23 cellular contexts compared by ENCODE assay signal in the genomic region with DNA sequence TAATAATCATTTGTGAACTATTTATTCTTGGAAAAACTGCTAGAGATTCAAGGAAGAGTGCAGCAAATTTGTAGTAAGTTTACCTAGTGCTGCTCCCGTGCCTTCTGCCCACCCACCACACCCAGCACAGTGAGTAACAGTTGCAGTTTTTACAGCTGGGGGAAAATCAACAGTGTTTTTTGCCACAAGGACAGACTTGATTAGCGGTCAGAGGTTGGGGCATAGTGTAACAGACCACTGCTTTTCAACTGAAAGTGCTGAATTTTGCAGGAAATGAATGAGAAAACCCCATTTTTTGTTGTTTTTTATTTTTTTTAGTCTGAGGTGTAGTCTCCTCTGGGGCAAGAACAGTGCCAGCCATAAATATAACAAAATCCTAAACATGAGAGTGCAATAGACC. TPM values are rescaled to one million over a fixed set of nuclear protein-coding genes. Genes with fewer than 3 reads are reported as not detected.
A peak's percentile ranks its signal among the peaks of the same experiment; 100 is the strongest.
DNase-seq lines count a peak whose midpoint lies in the region; ATAC-seq, FAIRE-seq and TF ChIP-seq lines count a peak whose summit lies in the region.
"Had no signal": no experiment of that assay in that cellular context is flagged by ENCODE, and none has a peak within 500 bp of the region (broad histone marks: within the 10 kb centered on the region; RNA-seq: fewer than 3 reads in every experiment).

No MANE protein-coding gene starts in this region.

- H2AFZ ChIP-seq in GM23338, result peak overlapping the region; percentile 66; the same call in 1 of the 2 replicates
- no peak overlapping the region for H2AFZ ChIP-seq in PC-3 (ENCODE audit: low read length)

- H3K4me2 ChIP-seq in A549 (peak overlapping the region; percentile 7; the same call in 1 of the 3 replicates), GM23338 (no peak overlapping the region), PC-3 (ENCODE audit: low read length) (peak overlapping the region; percentile 79)

- no peak for TF ChIP-seq EP300 in A549 (IDR thresholded peaks at IDR 0.05)

- H3K9me2 ChIP-seq in GM23338 (ENCODE audit: insufficient read depth) (no peaks in the 10 kb centered on the region), PC-3 (replicated peaks; ENCODE audit: low read length) (no peaks in the 10 kb centered on the region)

- no peak overlapping the region for H3K4me3 Mint-ChIP-seq in GM23338

- H4K20me1 ChIP-seq in GM23338 (replicated peaks; ENCODE audit: insufficient read depth) (no peaks in the 10 kb centered on the region), PC-3 (ENCODE audit: low read length) (no peaks in the 10 kb centered on the region)

- H3K36me3 Mint-ChIP-seq in GM23338 (ENCODE audit: low read depth), result no peaks in the 10 kb centered on the region

- TF ChIP-seq CTCF in A549 (IDR thresholded peaks at IDR 0.05) (no peak), GM23338 (conservative IDR thresholded peaks at IDR 0.05; ENCODE audit: low read depth in 2 of 2) (no peak), PC-3 (conservative IDR thresholded peaks at IDR 0.05; ENCODE audit: low read depth, low read length) (no peak)

- H3K4me1 Mint-ChIP-seq in GM23338, result peaks cover 5% of the 10 kb centered on the region

- H3F3A ChIP-seq in GM23338 (replicated peaks; ENCODE audit: low read depth) (no peaks in the 10 kb centered on the region), PC-3 (ENCODE audit: low read length, unreplicated experiment) (no peaks in the 10 kb centered on the region)

- H3K4me3 ChIP-seq in A549 (no peak overlapping the region), GM23338 (no peak overlapping the region), PC-3 (ENCODE audit: low read length) (peak overlapping the region; percentile 60)
- H3K4me3 ChIP-seq: esophagus squamous epithelium, left ventricle myocardium inferior had no signal

- no peaks in the 10 kb centered on the region for H3K36me3 ChIP-seq in GM23338 (ENCODE audit: insufficient read depth)
- H3K36me3 ChIP-seq in PC-3 (ENCODE audit: low read depth, low read length), result no peaks in the 10 kb centered on the region
- H3K36me3 ChIP-seq: esophagus squamous epithelium, left ventricle myocardium inferior had no signal

- no peak for FAIRE-seq in A549 (lab: Jason Lieb, UNC)
- FAIRE-seq: RCC 7860 had no signal

- H3K27me3 Mint-ChIP-seq in GM23338 (ENCODE audit: insufficient read depth, low read depth, poor library complexity), result no peaks in the 10 kb centered on the region

- peaks cover 22% of the 10 kb centered on the region for H3K4me1 ChIP-seq in A549
- H3K4me1 ChIP-seq in GM23338 (ENCODE audit: insufficient read depth), result peaks cover 3% of the 10 kb centered on the region; the same call in 1 of the 2 replicates
- peaks cover 50% of the 10 kb centered on the region for H3K4me1 ChIP-seq in PC-3 (ENCODE audit: insufficient read depth, low read length)

- H3K79me2 ChIP-seq in GM23338 (replicated peaks; ENCODE audit: insufficient read depth) (no peaks in the 10 kb centered on the region), PC-3 (ENCODE audit: low read length) (no peaks in the 10 kb centered on the region)

- TF ChIP-seq POLR2A in A549 (IDR thresholded peaks at IDR 0.05; ENCODE audit: low read length), result no peak

- WGBS in A549 (ENCODE audit: missing lambda C conversion rate), result 68% methylated on average over 2 of the region's 2 CpGs

- POLR2A ChIA-PET in A549 (lab: Yijun Ruan, JAX), result no interaction called here
- POLR2A ChIA-PET in PC-3 (lab: Charles Lee; ENCODE audit: unreplicated experiment), result interaction anchor here (0.6 kb wide), 1 partner anchor 23 kb away, joined by 5 read pairs; a partner anchor contains a TSS

- DNase-seq in A549 (ENCODE audit: low read depth in 1 of 2, low spot score in 1 of 2) (no peak), GM23338 (ENCODE audit: low spot score) (no peak), PC-3 (peak; percentile 19), left colon (no peak), head of caudate nucleus (no peak), hippocampal formation (lab: John Stamatoyannopoulos, UW) (no peak)
- no peak for DNase-seq in activated effector memory CD4-positive, alpha-beta T cell treated with Interleukin-2 at 50 U/mL for 16 hours
- DNase-seq: activated gamma-delta T cell; anterior cingulate cortex; caudate nucleus; DMS153; effector CD4-positive, alpha-beta T cell; esophagus squamous epithelium; KBM-7; left ventricle myocardium inferior; NCI-H1417; NCI-H2171; NCI-H774; retina had no signal

- H3K9me3 ChIP-seq in A549, result no peaks in the 10 kb centered on the region
- H3K9me3 ChIP-seq in PC-3 (ENCODE audit: low read length), result no peaks in the 10 kb centered on the region
- H3K9me3 ChIP-seq: esophagus squamous epithelium, left ventricle myocardium inferior had no signal

- CTCF ChIA-PET in A549 (lab: Yijun Ruan, JAX), result interaction anchor here (0.6 kb wide), 1 partner anchor 255 kb away, joined by 4 read pairs; no protein-coding TSS in a partner anchor
- CTCF ChIA-PET in PC-3 (lab: Charles Lee), result interaction anchor here (0.6 to 1.8 kb wide), 2 partner anchors 30 to 221 kb away, joined by 5 to 6 read pairs; no protein-coding TSS in a partner anchor

- H3K27me3 ChIP-seq in GM23338 (ENCODE audit: insufficient read depth), result no peaks in the 10 kb centered on the region
- no peaks in the 10 kb centered on the region for H3K27me3 ChIP-seq in PC-3 (ENCODE audit: low read length)
- H3K27me3 ChIP-seq: esophagus squamous epithelium had no signal

- H3K9ac ChIP-seq in PC-3 (ENCODE audit: low read length), result no peak overlapping the region

- ATAC-seq in A549 (no peak), GM23338 (no peak), PC-3 (no peak), left colon (peak; percentile 44), HG03442 (IDR thresholded peaks at IDR 0.05; ENCODE audit: unreplicated experiment) (no peak)
- ATAC-seq: activated CD4-positive, CD25-positive, alpha-beta regulatory T cell treated with anti-CD3 and anti-CD28 coated beads, Interleukin-2, amount 50 U/mL, for 24 hours had no signal

- 0 out of 6 replicates have a peak overlapping the region, but pooled peaks of 1 of the 2 experiments have one; percentile 0 for H3K27ac ChIP-seq in A549
- H3K27ac ChIP-seq in GM23338 (ENCODE audit: low read depth), result no peak overlapping the region
- no peak overlapping the region for H3K27ac ChIP-seq in PC-3 (ENCODE audit: low read length)
- H3K27ac ChIP-seq: esophagus squamous epithelium, left ventricle myocardium inferior had no signal

- H3K9me3 Mint-ChIP-seq in GM23338, result no peaks in the 10 kb centered on the region

- intact Hi-C loops in PC-3 (cut with micrococcal nuclease) (no loop called here), left colon (cut with DNase I, micrococcal nuclease) (no loop called here), head of caudate nucleus (cut with DNase I) (no loop called here)

- no TSS peak for BruUV-seq in PC-3 (replicated peaks; lab: Mats Ljungman, UMichigan)

- no peak for TF ChIP-seq RAD21 in A549 (conservative IDR thresholded peaks at IDR 0.05 in 1 of 2, IDR thresholded peaks at IDR 0.05 in 1 of 2)

- no peak overlapping the region for H3K27ac Mint-ChIP-seq in GM23338

RNA-seq across cellular contexts. Expression of a gene that starts 7.5 kb away (rescaled TPM):
- not detected in 2 replicates for polyA plus RNA-seq in A549 (2011; rRNA removed)
- polyA plus RNA-seq in A549 (2012; cell fraction: cytosol; rRNA removed), result not detected in 2 replicates
- not detected in 2 replicates for polyA plus RNA-seq in A549 (2012; cell fraction: nucleus; rRNA removed)
- not detected in 3 replicates for polyA plus RNA-seq in A549 (2017; fragmentation: RNase III; extraction: RNeasy Plus Mini Kit Qiagen cat#74134 plus additional on column Dnase treatment)
- polyA minus RNA-seq in A549 (2011; rRNA and poly(A)+ RNA removed), result not detected in 2 replicates
- not detected in 2 replicates for total RNA-seq in GM23338 (2014; rRNA removed; shearing (Covaris generic))
- polyA plus RNA-seq in GM23338 (2016; fragmentation: Nextera tagmentation; extraction: Ambion mirVana), result not detected in 2 replicates
- total RNA-seq in PC-3 (2014; rRNA removed), result not detected in 2 replicates
- total RNA-seq in left colon, result 1 to 10 TPM in 1 of 2 donors, under 1 TPM in 1; 0.92 to 1.9 TPM

RNA-seq across cellular contexts. Expression of a gene that starts 12.2 kb away (rescaled TPM):
- not detected in 2 replicates for polyA plus RNA-seq in A549 (2011; rRNA removed)
- not detected in 2 replicates for polyA plus RNA-seq in A549 (2012; cell fraction: cytosol; rRNA removed)
- polyA plus RNA-seq in A549 (2012; cell fraction: nucleus; rRNA removed), result not detected in 2 replicates
- polyA plus RNA-seq in A549 (2017; fragmentation: RNase III; extraction: RNeasy Plus Mini Kit Qiagen cat#74134 plus additional on column Dnase treatment), result not detected in 3 replicates
- polyA minus RNA-seq in A549 (2011; rRNA and poly(A)+ RNA removed), result not detected in 2 replicates
- not detected in 2 replicates for total RNA-seq in GM23338 (2014; rRNA removed; shearing (Covaris generic))
- not detected in 2 replicates for polyA plus RNA-seq in GM23338 (2016; fragmentation: Nextera tagmentation; extraction: Ambion mirVana)
- not detected in 2 replicates for total RNA-seq in PC-3 (2014; rRNA removed)
- under 1 TPM in 1 of 2 donors, not detected in 1; 0.46 TPM for total RNA-seq in left colon
- total RNA-seq: left ventricle myocardium inferior had no signal

RNA-seq across cellular contexts. Expression of a gene that starts 23.1 kb away (rescaled TPM):
- polyA plus RNA-seq in A549 (2011; rRNA removed) (0.10 TPM in 1 of 2 replicates, not detected in the other), A549 (2017; fragmentation: RNase III; extraction: RNeasy Plus Mini Kit Qiagen cat#74134 plus additional on column Dnase treatment) (not detected in 3 replicates), GM23338 (2016; fragmentation: Nextera tagmentation; extraction: Ambion mirVana) (not detected in 2 replicates)
- not detected in 2 replicates for polyA plus RNA-seq in A549 (2012; cell fraction: cytosol; rRNA removed)
- not detected in 2 replicates for polyA plus RNA-seq in A549 (2012; cell fraction: nucleus; rRNA removed)
- not detected in 2 replicates for polyA minus RNA-seq in A549 (2011; rRNA and poly(A)+ RNA removed)
- not detected in 2 replicates for total RNA-seq in GM23338 (2014; rRNA removed; shearing (Covaris generic))
- total RNA-seq in PC-3 (2014; rRNA removed) (not detected in 2 replicates), left colon (not detected)
- total RNA-seq: left ventricle myocardium inferior had no signal

RNA-seq across cellular contexts. Expression of a gene that starts 38.5 kb away (rescaled TPM):
- 0.52 and 0.83 TPM in 2 replicates for polyA plus RNA-seq in A549 (2011; rRNA removed)
- polyA plus RNA-seq in A549 (2012; cell fraction: cytosol; rRNA removed), result 0.06 TPM in 1 of 2 replicates, not detected in the other
- polyA plus RNA-seq in A549 (2012; cell fraction: nucleus; rRNA removed), result 0.07 TPM in 1 of 2 replicates, not detected in the other
- polyA plus RNA-seq in A549 (2017; fragmentation: RNase III; extraction: RNeasy Plus Mini Kit Qiagen cat#74134 plus additional on column Dnase treatment), result 0.25 to 0.42 TPM in 2 of 3 replicates, not detected in the other
- polyA minus RNA-seq in A549 (2011; rRNA and poly(A)+ RNA removed), result not detected in 2 replicates
- total RNA-seq in GM23338 (2014; rRNA removed; shearing (Covaris generic)), result not detected in 2 replicates
- polyA plus RNA-seq in GM23338 (2016; fragmentation: Nextera tagmentation; extraction: Ambion mirVana), result not detected in 2 replicates
- not detected in 2 replicates for total RNA-seq in PC-3 (2014; rRNA removed)
- 1 to 10 TPM in 1 of 2 donors, under 1 TPM in 1; 0.89 to 1.7 TPM for total RNA-seq in left colon
- total RNA-seq: left ventricle myocardium inferior had no signal

RNA-seq across cellular contexts. Expression of a gene that starts 55.9 kb away (rescaled TPM):
- not detected in 2 replicates for polyA plus RNA-seq in A549 (2011; rRNA removed)
- not detected in 2 replicates for polyA plus RNA-seq in A549 (2012; cell fraction: cytosol; rRNA removed)
- polyA plus RNA-seq in A549 (2012; cell fraction: nucleus; rRNA removed), result not detected in 2 replicates
- not detected in 3 replicates for polyA plus RNA-seq in A549 (2017; fragmentation: RNase III; extraction: RNeasy Plus Mini Kit Qiagen cat#74134 plus additional on column Dnase treatment)
- not detected in 2 replicates for polyA minus RNA-seq in A549 (2011; rRNA and poly(A)+ RNA removed)
- not detected in 2 replicates for total RNA-seq in GM23338 (2014; rRNA removed; shearing (Covaris generic))
- not detected in 2 replicates for polyA plus RNA-seq in GM23338 (2016; fragmentation: Nextera tagmentation; extraction: Ambion mirVana)
- not detected in 2 replicates for total RNA-seq in PC-3 (2014; rRNA removed)
- 1 to 10 TPM; 1.0 to 2.0 TPM for total RNA-seq in left colon
- total RNA-seq: left ventricle myocardium inferior, temporal lobe had no signal
